In the genomic region with DNA sequence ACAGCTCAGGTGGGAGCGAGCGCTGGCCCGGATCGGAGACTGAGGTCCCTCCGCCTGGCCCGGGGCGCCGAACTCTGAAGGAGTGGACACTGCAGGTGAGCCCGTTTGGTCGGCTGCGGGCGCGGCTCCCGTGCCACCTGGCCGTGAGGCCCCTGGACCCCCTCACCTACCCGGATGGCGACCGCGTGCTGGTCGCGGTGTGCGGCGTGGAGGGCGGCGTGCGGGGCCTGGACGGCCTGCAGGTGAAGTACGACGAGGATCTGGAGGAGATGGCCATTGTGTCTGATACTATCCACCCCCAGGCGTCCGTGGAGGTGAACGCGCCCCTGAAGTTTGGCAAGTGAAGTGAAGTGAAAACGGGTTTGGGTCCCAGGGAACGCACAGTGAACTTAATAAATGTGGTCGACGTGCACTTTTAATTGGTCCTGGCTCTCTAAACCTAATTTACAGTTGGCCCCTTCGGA, we compare ENCODE assay signal across 8 cellular contexts. TPM values are rescaled to one million over a fixed set of nuclear protein-coding genes. Genes with fewer than 3 reads are reported as not detected.
A peak's percentile ranks its signal among the peaks of the same experiment; 100 is the strongest.
DNase-seq lines count a peak whose midpoint lies in the region; ATAC-seq, FAIRE-seq and TF ChIP-seq lines count a peak whose summit lies in the region.
"Not testable (repeated sequence)": the region's sequence is repeated elsewhere in the genome, so short reads cannot be mapped to it uniquely, and the experiment has no call there.

No MANE protein-coding gene starts in this region.

- not testable (repeated sequence) for TF ChIP-seq CTCF in AG04450 (IDR thresholded peaks at IDR 0.05; ENCODE audit: low read depth, low read length); choroid plexus epithelial cell (conservative IDR thresholded peaks at IDR 0.05; ENCODE audit: low read depth, low read length); left ventricle myocardium inferior (IDR thresholded peaks at IDR 0.05; ENCODE audit: borderline replicate concordance)

- not testable (repeated sequence) for H3K27ac ChIP-seq in AG04450 (ENCODE audit: low read depth, low read length); muscle layer of duodenum (ENCODE audit: low read length)
- peak overlapping the region; percentile 82 for H3K27ac ChIP-seq in left ventricle myocardium inferior (replicated peaks)
- peak overlapping the region; percentile 32 to 74 for H3K27ac ChIP-seq in small intestine (ENCODE audit: low read depth in 1 of 2, low read length in 1 of 2)

- POLR2A ChIA-PET in AG04450 (lab: Yijun Ruan, JAX), result interaction anchor here (1.2 kb wide), 1 partner anchor 165 kb away, joined by 3 read pairs; no protein-coding TSS in a partner anchor
- POLR2A ChIA-PET in activated CD8-positive, alpha-beta T cell treated with anti-CD3 and anti-CD28 coated beads, Interleukin-2, amount 10 ng/mL, durations not matched to agents 7 days and 5 days (lab: Charles Lee), result interaction anchor here (1.2 kb wide), 1 partner anchor 326 kb away, joined by 9 read pairs; a partner anchor contains a TSS

- not testable (repeated sequence) for FAIRE-seq in small intestine (lab: Jason Lieb, UNC)

- peak overlapping the region; percentile 84 for H3K4me3 Mint-ChIP-seq in activated CD8-positive, alpha-beta T cell treated with anti-CD3 and anti-CD28 coated beads, Interleukin-2, amount 10 ng/mL, durations not matched to agents 7 days and 5 days

- H3K36me3 ChIP-seq in MG63; left ventricle myocardium inferior; muscle layer of duodenum (ENCODE audit: control insufficient read depth in 1 of 2, insufficient read depth in 2 of 2, low read length in 2 of 2); small intestine (ENCODE audit: control insufficient read depth in 2 of 2, insufficient read depth in 2 of 2, low read length in 2 of 2): not testable (repeated sequence)

- peak; percentile 1 for ATAC-seq in GM21576 (IDR thresholded peaks at IDR 0.05; ENCODE audit: unreplicated experiment)
- not testable (repeated sequence) for ATAC-seq in activated CD8-positive, alpha-beta T cell treated with anti-CD3 and anti-CD28 coated beads, Interleukin-2, amount 10 ng/mL, durations not matched to agents 7 days and 5 days

- H3K36me3 Mint-ChIP-seq in activated CD8-positive, alpha-beta T cell treated with anti-CD3 and anti-CD28 coated beads, Interleukin-2, amount 10 ng/mL, durations not matched to agents 7 days and 5 days (ENCODE audit: low read depth), result not testable (repeated sequence)

- H3K27me3 ChIP-seq in AG04450 (ENCODE audit: control insufficient read depth, insufficient read depth, low read length); MG63; left ventricle myocardium inferior (ENCODE audit: low read depth); muscle layer of duodenum (ENCODE audit: low read depth, low read length); small intestine (ENCODE audit: control insufficient read depth in 2 of 2, insufficient read depth in 2 of 2, low read length in 2 of 2): not testable (repeated sequence)

- H3K9me3 ChIP-seq in AG04450 (ENCODE audit: control insufficient read depth, insufficient read depth, low read length); MG63; left ventricle myocardium inferior (replicated peaks); muscle layer of duodenum (ENCODE audit: control insufficient read depth in 1 of 2, low read length in 2 of 2); small intestine (ENCODE audit: control insufficient read depth, low read depth): not testable (repeated sequence)

- 4 to 8% (median 5%) methylated on average over 7 to 25 of the region's 38 CpGs for WGBS in small intestine, 3 donors

- H3K27me3 Mint-ChIP-seq in activated CD8-positive, alpha-beta T cell treated with anti-CD3 and anti-CD28 coated beads, Interleukin-2, amount 10 ng/mL, durations not matched to agents 7 days and 5 days (ENCODE audit: low read depth), result not testable (repeated sequence)

- not testable (repeated sequence) for H3K9me3 Mint-ChIP-seq in activated CD8-positive, alpha-beta T cell treated with anti-CD3 and anti-CD28 coated beads, Interleukin-2, amount 10 ng/mL, durations not matched to agents 7 days and 5 days (ENCODE audit: insufficient read depth)

- intact Hi-C loops in left ventricle myocardium inferior (cut with micrococcal nuclease), result not testable (repeated sequence)

- peak overlapping the region; percentile 81 for H3K27ac Mint-ChIP-seq in activated CD8-positive, alpha-beta T cell treated with anti-CD3 and anti-CD28 coated beads, Interleukin-2, amount 10 ng/mL, durations not matched to agents 7 days and 5 days

- DNase-seq in AG04450 (ENCODE audit: low read depth, low spot score); MG63; activated CD8-positive, alpha-beta T cell treated with anti-CD3 and anti-CD28 coated beads, Interleukin-2, amount 10 ng/mL, durations not matched to agents 7 days and 5 days; choroid plexus epithelial cell (ENCODE audit: low read depth); left ventricle myocardium inferior; small intestine: not testable (repeated sequence)

- H3K4me3 ChIP-seq in AG04450 (ENCODE audit: low read depth, low read length) (peak overlapping the region; percentile 69), MG63 (peak overlapping the region; percentile 53), choroid plexus epithelial cell (ENCODE audit: low read depth, low read length) (peak overlapping the region; percentile 72), left ventricle myocardium inferior (peak overlapping the region; percentile 78), muscle layer of duodenum (ENCODE audit: low read depth in 1 of 2, low read length in 2 of 2) (peak overlapping the region; percentile 74 to 85), small intestine (ENCODE audit: low read depth in 1 of 2, low read length in 2 of 2) (peak overlapping the region; percentile 56 to 62)

- H3K4me1 Mint-ChIP-seq in activated CD8-positive, alpha-beta T cell treated with anti-CD3 and anti-CD28 coated beads, Interleukin-2, amount 10 ng/mL, durations not matched to agents 7 days and 5 days (ENCODE audit: low read depth), result peaks cover 21% of the 10 kb centered on the region

- H3K4me1 ChIP-seq in left ventricle myocardium inferior (peaks cover 19% of the 10 kb centered on the region), muscle layer of duodenum (ENCODE audit: control insufficient read depth in 1 of 2, insufficient read depth in 2 of 2, low read length in 2 of 2) (peaks cover 4 to 11% of the 10 kb centered on the region in 2 donors)
- not testable (repeated sequence) for H3K4me1 ChIP-seq in small intestine (ENCODE audit: control insufficient read depth in 2 of 2, insufficient read depth in 1 of 2, low read depth in 1 of 2, low read length in 1 of 2)

- CTCF ChIA-PET in AG04450 (lab: Charles Lee), result not testable (repeated sequence)
- CTCF ChIA-PET in activated CD8-positive, alpha-beta T cell treated with anti-CD3 and anti-CD28 coated beads, Interleukin-2, amount 10 ng/mL, durations not matched to agents 7 days and 5 days (lab: Charles Lee), result interaction anchor here (1.2 to 1.4 kb wide), 4 partner anchors 58 to 326 kb away, joined by 3 to 8 read pairs (median 6); a partner anchor contains a TSS

RNA-seq across cellular contexts. Expression of a gene that starts 0.6 kb away (rescaled TPM):
- polyA plus RNA-seq in AG04450 (2011; rRNA removed), result 3.4 and 4.0 TPM in 2 replicates
- polyA minus RNA-seq in AG04450 (2011; rRNA and poly(A)+ RNA removed), result 4.8 and 7.6 TPM in 2 replicates
- 3.7 and 11.2 TPM in 2 replicates for total RNA-seq in MG63 (2014; rRNA removed; shearing (Covaris generic); ENCODE audit: low replicate concordance)
- total RNA-seq in activated CD8-positive, alpha-beta T cell treated with anti-CD3 and anti-CD28 coated beads, Interleukin-2, amount 10 ng/mL, durations not matched to agents 7 days and 5 days, result 10 to 100 TPM in 1 of 2 experiments, 1 to 10 TPM in 1; 9.4 to 10.5 TPM
- total RNA-seq in left ventricle myocardium inferior, result 7.0 TPM
- polyA plus RNA-seq in small intestine, result 1 to 10 TPM; 5.4 to 6.3 (median 6.0) TPM
